Comparison of ENCODE assay signal across 23 cellular contexts in genomic region chr11:96086111-96086510, GRCh38.
"Had no signal": no experiment of that assay in that cellular context is flagged by ENCODE, and none has a peak within 500 bp of the region (broad histone marks: within the 10 kb centered on the region; RNA-seq: fewer than 3 reads in every experiment).

No MANE protein-coding gene starts in this region.

- H3K36me3 Mint-ChIP-seq: mesothelial cell of epicardium; natural killer cell treated with Interleukin-12 subunit alpha and Interleukin-12 subunit beta and Interleukin-15 and Interleukin-18, amount 100 ng/mL, for 72 hours had no signal

- ATAC-seq: foreskin keratinocyte; gastroesophageal sphincter; heart left ventricle; left cardiac atrium; left lung; mucosa of descending colon; natural killer cell treated with Interleukin-12 subunit alpha and Interleukin-12 subunit beta and Interleukin-15 and Interleukin-18, amount 100 ng/mL, for 72 hours; right lobe of liver; stimulated activated effector memory CD8-positive, alpha-beta T cell treated with anti-CD3 and anti-CD28 coated beads, Interleukin-12 subunit alpha, Interleukin-12 subunit beta, amount 100 ng/mL, for 72 hours had no signal

- DNase-seq: colonic mucosa; effector CD8-positive, alpha-beta T cell; foreskin keratinocyte; heart left ventricle; left cardiac atrium; left lung; mesenchymal stem cell; mucosa of descending colon; naive B cell; right lobe of liver; small intestine; stimulated activated CD4-positive, alpha-beta T cell treated with anti-CD3 and anti-CD28 coated beads, Interleukin-12 subunit alpha, Interleukin-12 subunit beta, amount 100 ng/mL, for 4 hours; stimulated activated CD4-positive, alpha-beta T cell treated with anti-CD3 and anti-CD28 coated beads, Interleukin-1b, Interleukin-23, amount 100 ng/mL, for 48 hours; stimulated activated CD4-positive, alpha-beta T cell treated with anti-CD3 and anti-CD28 coated beads, Interleukin-4, amount 100 ng/mL, for 24 hours; stimulated activated naive CD4-positive, alpha-beta T cell treated with Interleukin-2 at 50 U/mL for 16 hours; upper lobe of left lung had no signal

- H3K27me3 Mint-ChIP-seq: dendritic cell treated with granulocyte-macrophage colony-stimulating factor and Interleukin-4, amounts not matched to agents 40 ng/mL and 50 ng/mL, for 4 days; naive B cell; natural killer cell treated with Interleukin-12 subunit alpha and Interleukin-12 subunit beta and Interleukin-15 and Interleukin-18, amount 100 ng/mL, for 72 hours; progenitor cell of endocrine pancreas had no signal

- H3K27ac Mint-ChIP-seq: dendritic cell treated with granulocyte-macrophage colony-stimulating factor and Interleukin-4, amounts not matched to agents 40 ng/mL and 50 ng/mL, for 4 days; mesothelial cell of epicardium; natural killer cell treated with Interleukin-12 subunit alpha and Interleukin-12 subunit beta and Interleukin-15 and Interleukin-18, amount 100 ng/mL, for 72 hours; progenitor cell of endocrine pancreas; stimulated activated effector memory CD8-positive, alpha-beta T cell treated with anti-CD3 and anti-CD28 coated beads, Interleukin-12 subunit alpha, Interleukin-12 subunit beta, amount 100 ng/mL, for 72 hours had no signal

- H3K9me3 Mint-ChIP-seq: dendritic cell treated with granulocyte-macrophage colony-stimulating factor and Interleukin-4, amounts not matched to agents 40 ng/mL and 50 ng/mL, for 4 days; mesothelial cell of epicardium; naive B cell; natural killer cell treated with Interleukin-12 subunit alpha and Interleukin-12 subunit beta and Interleukin-15 and Interleukin-18, amount 100 ng/mL, for 72 hours; neural crest cell; stimulated activated effector memory CD8-positive, alpha-beta T cell treated with anti-CD3 and anti-CD28 coated beads, Interleukin-12 subunit alpha, Interleukin-12 subunit beta, amount 100 ng/mL, for 72 hours had no signal

- H3K4me3 Mint-ChIP-seq: dendritic cell treated with granulocyte-macrophage colony-stimulating factor and Interleukin-4, amounts not matched to agents 40 ng/mL and 50 ng/mL, for 4 days; mesothelial cell of epicardium; naive B cell; natural killer cell treated with Interleukin-12 subunit alpha and Interleukin-12 subunit beta and Interleukin-15 and Interleukin-18, amount 100 ng/mL, for 72 hours; neural crest cell; stimulated activated effector memory CD8-positive, alpha-beta T cell treated with anti-CD3 and anti-CD28 coated beads, Interleukin-12 subunit alpha, Interleukin-12 subunit beta, amount 100 ng/mL, for 72 hours had no signal
